8 cellular contexts compared by ENCODE assay signal in genomic region chr12:108633534-108634224, GRCh38.
DNase-seq lines count a peak whose midpoint lies in the region; ATAC-seq lines count a peak whose summit lies in the region.

SELPLG (minus strand) TSS chr12:108633894; CDS start chr12:108624307, 9,587 bp downstream.

- H3K27me3 ChIP-seq in mucosa of rectum (ENCODE audit: control insufficient read depth in 2 of 2, insufficient read depth in 2 of 2, low read length in 2 of 2): no peaks in the 10 kb centered on the region

- peak within 1 kb of the TSS; percentile 44 to 46 for H3K9ac ChIP-seq in mucosa of rectum (ENCODE audit: low read depth in 1 of 2, low read length in 2 of 2)

- peak within 1 kb of the TSS; percentile 52 to 66 for H3K4me3 ChIP-seq in mucosa of rectum (ENCODE audit: low read length in 2 of 2)

- H3K27me3 Mint-ChIP-seq in activated naive CD4-positive, alpha-beta T cell treated with anti-CD3 and anti-CD28 coated beads, Interleukin-2, amount 10 ng/mL, durations not matched to agents 7 days and 5 days: peaks cover 3% of the 10 kb centered on the region

- H3K9me3 Mint-ChIP-seq in activated naive CD4-positive, alpha-beta T cell treated with anti-CD3 and anti-CD28 coated beads, Interleukin-2, amount 10 ng/mL, durations not matched to agents 7 days and 5 days: no peaks in the 10 kb centered on the region

- peak within 1 kb of the TSS; percentile 78 to 85 for H3K27ac ChIP-seq in mucosa of rectum (ENCODE audit: low read depth in 2 of 2, low read length in 2 of 2)

- peak; percentile 48 for ATAC-seq in GM18861 (IDR thresholded peaks at IDR 0.05; ENCODE audit: unreplicated experiment)
- peak; percentile 51 for ATAC-seq in HG03045 (IDR thresholded peaks at IDR 0.05; ENCODE audit: unreplicated experiment)
- ATAC-seq in stimulated activated naive CD8-positive, alpha-beta T cell treated with anti-CD3 and anti-CD28 coated beads, Interleukin-15, Interleukin-2, amounts not matched to agents 100 U/mL and 50 U/mL, for 24 hours: peak; percentile 62

- DNase-seq in SKM-1 treated with dmso at 0.1 percent for 144 hours (lab: John Stamatoyannopoulos, UW; ENCODE audit: unreplicated experiment) (peak; percentile 10), NCI-H2081 (lab: John Stamatoyannopoulos, UW) (no peak), OCI-M2 (lab: John Stamatoyannopoulos, UW; ENCODE audit: unreplicated experiment) (no peak)
- DNase-seq in activated naive CD4-positive, alpha-beta T cell treated with anti-CD3 and anti-CD28 coated beads, Interleukin-2, amount 10 ng/mL, durations not matched to agents 7 days and 5 days: peak; percentile 94
- peak; percentile 88 for DNase-seq in stimulated activated naive CD8-positive, alpha-beta T cell treated with anti-CD3 and anti-CD28 coated beads, Interleukin-15, Interleukin-2, amounts not matched to agents 100 U/mL and 50 U/mL, for 24 hours

- H3K36me3 Mint-ChIP-seq in activated naive CD4-positive, alpha-beta T cell treated with anti-CD3 and anti-CD28 coated beads, Interleukin-2, amount 10 ng/mL, durations not matched to agents 7 days and 5 days: peaks cover 44% of the 10 kb centered on the region

- H3K4me1 Mint-ChIP-seq in activated naive CD4-positive, alpha-beta T cell treated with anti-CD3 and anti-CD28 coated beads, Interleukin-2, amount 10 ng/mL, durations not matched to agents 7 days and 5 days: peaks cover 66% of the 10 kb centered on the region

- H3K36me3 ChIP-seq in mucosa of rectum (ENCODE audit: control insufficient read depth in 2 of 2, insufficient read depth in 2 of 2, low read length in 2 of 2): no peaks in the 10 kb centered on the region

- CTCF ChIA-PET in activated naive CD4-positive, alpha-beta T cell treated with anti-CD3 and anti-CD28 coated beads, Interleukin-2, amount 10 ng/mL, durations not matched to agents 7 days and 5 days (lab: Charles Lee): interaction anchor here (1.0 to 12.3 kb wide), 6 partner anchors 12 to 99 kb away, joined by 3 to 160 read pairs (median 8); partner anchors contain the start of gene ISCU

- no peaks in the 10 kb centered on the region for H3K9me3 ChIP-seq in mucosa of rectum (ENCODE audit: control insufficient read depth in 2 of 2, low read length in 2 of 2)

- H3K27ac Mint-ChIP-seq in activated naive CD4-positive, alpha-beta T cell treated with anti-CD3 and anti-CD28 coated beads, Interleukin-2, amount 10 ng/mL, durations not matched to agents 7 days and 5 days: peak within 1 kb of the TSS; percentile 100

- peak within 1 kb of the TSS; percentile 100 for H3K4me3 Mint-ChIP-seq in activated naive CD4-positive, alpha-beta T cell treated with anti-CD3 and anti-CD28 coated beads, Interleukin-2, amount 10 ng/mL, durations not matched to agents 7 days and 5 days

- H3K4me1 ChIP-seq in mucosa of rectum (ENCODE audit: control insufficient read depth in 2 of 2, insufficient read depth in 2 of 2, low read length in 2 of 2): peaks cover 21 to 29% of the 10 kb centered on the region in 2 donors

Comparison
In these comparisons a context has a peak if more than half of its experiments do, and no peak if none do; other contexts are left out.
1. DNase-seq: peak in SKM-1 treated with dmso at 0.1 percent for 144 hours (single experiment), activated naive CD4-positive, alpha-beta T cell treated with anti-CD3 and anti-CD28 coated beads, Interleukin-2, amount 10 ng/mL, durations not matched to agents 7 days and 5 days (single experiment) and stimulated activated naive CD8-positive, alpha-beta T cell treated with anti-CD3 and anti-CD28 coated beads, Interleukin-15, Interleukin-2, amounts not matched to agents 100 U/mL and 50 U/mL, for 24 hours (single experiment); none in NCI-H2081 (0 of 2) and OCI-M2 (single experiment).
2. Peak in every context shown above with its lines, with median percentiles within 50 percentile points of each other: ATAC-seq.